ENCODE assay signal across 11 cellular contexts in the genomic region with DNA sequence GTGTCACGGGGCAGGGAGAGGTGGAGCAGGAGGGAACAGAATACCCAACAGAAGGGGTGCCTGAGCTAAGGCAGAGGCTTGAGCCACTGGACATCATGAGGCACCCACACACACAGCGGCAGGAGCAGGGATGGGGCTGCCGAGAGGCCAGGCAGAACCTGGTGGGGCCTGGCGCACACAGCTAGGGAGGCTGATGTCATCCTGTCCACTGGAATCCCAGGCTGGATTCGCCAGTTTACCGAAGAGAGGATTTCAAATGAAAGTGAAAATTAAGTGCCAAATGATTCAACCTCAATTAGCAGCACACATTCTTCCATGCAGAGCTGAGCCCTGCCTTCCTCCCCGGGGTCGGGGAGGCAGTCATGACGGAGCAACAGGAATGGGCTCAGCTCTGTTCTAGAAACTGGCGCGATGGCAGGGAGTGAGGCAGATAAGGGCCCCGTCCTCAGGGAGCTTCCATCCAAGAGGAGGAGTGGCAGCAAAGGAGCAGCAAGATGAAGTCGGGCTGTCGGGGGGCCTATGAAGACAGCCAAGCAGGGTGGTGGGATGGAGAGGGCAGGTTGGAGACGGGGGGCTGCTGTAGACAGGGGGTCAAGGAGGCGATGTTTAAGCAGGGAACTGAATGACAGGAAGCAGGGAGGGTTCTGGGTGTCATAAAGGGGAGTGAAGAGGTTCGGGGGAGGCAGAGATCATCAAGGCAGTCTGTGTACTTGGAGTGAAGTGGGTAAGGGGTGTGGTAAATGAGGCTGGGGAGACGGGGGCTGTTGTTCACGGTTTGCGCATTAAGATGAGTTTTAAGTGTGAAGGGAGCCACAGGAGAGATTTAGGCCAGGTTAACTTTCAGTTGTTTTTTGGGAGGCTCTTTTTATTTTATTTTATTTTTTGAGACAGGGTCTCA. TPM values are rescaled to one million over a fixed set of nuclear protein-coding genes. Genes with fewer than 3 reads are reported as not detected.
DNase-seq lines count a peak whose midpoint lies in the region; ATAC-seq and TF ChIP-seq lines count a peak whose summit lies in the region.
"Had no signal": no experiment of that assay in that cellular context is flagged by ENCODE, and none has a peak within 500 bp of the region (broad histone marks: within the 10 kb centered on the region; RNA-seq: fewer than 3 reads in every experiment).

No MANE protein-coding gene starts in this region.

- DNase-seq in activated T-cell treated with anti-CD3 and anti-CD28 coated beads, Interleukin-2, amount 50 U/mL, for 1 hour, result peak; percentile 34
- no peak for DNase-seq in activated T-cell treated with anti-CD3 and anti-CD28 coated beads for 4 hours
- no peak for DNase-seq in activated CD4-positive, alpha-beta memory T cell treated with anti-CD3 and anti-CD28 coated beads, Interleukin-2, amount 10 ng/mL, durations not matched to agents 7 days and 5 days
- peak; percentile 43 for DNase-seq in fibroblast of the aortic adventitia (ENCODE audit: low read depth)
- DNase-seq in SJCRH30, result no peak
- no peak for DNase-seq in SK-N-DZ (ENCODE audit: low spot score)
- DNase-seq: NCI-H2029 had no signal

- POLR2A ChIA-PET in activated CD4-positive, alpha-beta memory T cell treated with anti-CD3 and anti-CD28 coated beads, Interleukin-2, amount 10 ng/mL, durations not matched to agents 7 days and 5 days (lab: Charles Lee), result interaction anchor here (0.6 to 12.9 kb wide), 11 partner anchors 6 to 158 kb away, joined by 3 to 457 read pairs (median 6); a partner anchor contains a TSS

- H3K4me1 Mint-ChIP-seq in activated CD4-positive, alpha-beta memory T cell treated with anti-CD3 and anti-CD28 coated beads, Interleukin-2, amount 10 ng/mL, durations not matched to agents 7 days and 5 days, result peaks cover 91% of the 10 kb centered on the region
- peaks cover 98% of the 10 kb centered on the region for H3K4me1 Mint-ChIP-seq in stimulated activated memory B cell treated with anti-CD40 and anti-IgM and Interleukin-4, amounts not matched to agents 10 μg/mL and 1 μg/mL and 100 μg/mL, for 72 hours

- no peaks in the 10 kb centered on the region for H3K36me3 ChIP-seq in SJCRH30
- H3K36me3 ChIP-seq: vagina had no signal

- no peaks in the 10 kb centered on the region for H3K9me3 ChIP-seq in SJCRH30 (replicated peaks)
- H3K9me3 ChIP-seq: vagina had no signal

- H3K9me3 Mint-ChIP-seq in activated CD4-positive, alpha-beta memory T cell treated with anti-CD3 and anti-CD28 coated beads, Interleukin-2, amount 10 ng/mL, durations not matched to agents 7 days and 5 days, result no peaks in the 10 kb centered on the region
- H3K9me3 Mint-ChIP-seq in stimulated activated memory B cell treated with anti-CD40 and anti-IgM and Interleukin-4, amounts not matched to agents 10 μg/mL and 1 μg/mL and 100 μg/mL, for 72 hours, result no peaks in the 10 kb centered on the region

- no peak for TF ChIP-seq CTCF in fibroblast of the aortic adventitia (IDR thresholded peaks at IDR 0.05; ENCODE audit: insufficient read depth, low read length)

- CTCF ChIA-PET in activated CD4-positive, alpha-beta memory T cell treated with anti-CD3 and anti-CD28 coated beads, Interleukin-2, amount 10 ng/mL, durations not matched to agents 7 days and 5 days (lab: Charles Lee), result interaction anchor here (0.6 to 8.8 kb wide), 9 partner anchors 8 to 381 kb away, joined by 3 to 71 read pairs (median 3); a partner anchor contains a TSS

- H3K27ac Mint-ChIP-seq in activated CD4-positive, alpha-beta memory T cell treated with anti-CD3 and anti-CD28 coated beads, Interleukin-2, amount 10 ng/mL, durations not matched to agents 7 days and 5 days, result peak overlapping the region; percentile 97
- peak overlapping the region; percentile 91 for H3K27ac Mint-ChIP-seq in stimulated activated memory B cell treated with anti-CD40 and anti-IgM and Interleukin-4, amounts not matched to agents 10 μg/mL and 1 μg/mL and 100 μg/mL, for 72 hours

- no peaks in the 10 kb centered on the region for H3K4me1 ChIP-seq in SJCRH30
- H3K4me1 ChIP-seq: vagina had no signal

- H3K4me3 Mint-ChIP-seq in activated CD4-positive, alpha-beta memory T cell treated with anti-CD3 and anti-CD28 coated beads, Interleukin-2, amount 10 ng/mL, durations not matched to agents 7 days and 5 days, result peak overlapping the region; percentile 100
- H3K4me3 Mint-ChIP-seq in stimulated activated memory B cell treated with anti-CD40 and anti-IgM and Interleukin-4, amounts not matched to agents 10 μg/mL and 1 μg/mL and 100 μg/mL, for 72 hours, result peak overlapping the region; percentile 20

- no peak overlapping the region for H3K27ac ChIP-seq in SJCRH30
- H3K27ac ChIP-seq: vagina had no signal

- peaks cover 98% of the 10 kb centered on the region for H3K36me3 Mint-ChIP-seq in activated CD4-positive, alpha-beta memory T cell treated with anti-CD3 and anti-CD28 coated beads, Interleukin-2, amount 10 ng/mL, durations not matched to agents 7 days and 5 days (ENCODE audit: low read depth)
- peaks cover 73% of the 10 kb centered on the region for H3K36me3 Mint-ChIP-seq in stimulated activated memory B cell treated with anti-CD40 and anti-IgM and Interleukin-4, amounts not matched to agents 10 μg/mL and 1 μg/mL and 100 μg/mL, for 72 hours

- ATAC-seq in stimulated activated memory B cell treated with anti-CD40 and anti-IgM and Interleukin-4, amounts not matched to agents 10 μg/mL and 1 μg/mL and 100 μg/mL, for 72 hours, result no peak
- no peak for ATAC-seq in HG02571 (IDR thresholded peaks at IDR 0.05; ENCODE audit: unreplicated experiment)

- H3K27me3 ChIP-seq in SJCRH30, result peaks cover 9% of the 10 kb centered on the region; the same call in 1 of the 2 replicates
- H3K27me3 ChIP-seq: vagina had no signal

- no peak overlapping the region for H3K4me3 ChIP-seq in fibroblast of the aortic adventitia (ENCODE audit: low read depth, low read length)
- no peak overlapping the region for H3K4me3 ChIP-seq in SJCRH30
- H3K4me3 ChIP-seq: vagina had no signal

- no peaks in the 10 kb centered on the region for H3K27me3 Mint-ChIP-seq in activated CD4-positive, alpha-beta memory T cell treated with anti-CD3 and anti-CD28 coated beads, Interleukin-2, amount 10 ng/mL, durations not matched to agents 7 days and 5 days
- H3K27me3 Mint-ChIP-seq in stimulated activated memory B cell treated with anti-CD40 and anti-IgM and Interleukin-4, amounts not matched to agents 10 μg/mL and 1 μg/mL and 100 μg/mL, for 72 hours, result no peaks in the 10 kb centered on the region

RNA-seq across cellular contexts. Expression of a gene that starts 6.4 kb away (rescaled TPM):
- 1,000 to 10,000 TPM in 1 of 2 experiments, 100 to 1,000 TPM in 1; 984 to 1,005 TPM for total RNA-seq in activated CD4-positive, alpha-beta memory T cell treated with anti-CD3 and anti-CD28 coated beads, Interleukin-2, amount 10 ng/mL, durations not matched to agents 7 days and 5 days
- total RNA-seq in fibroblast of the aortic adventitia (ENCODE audit: low replicate concordance), result 5.6 and 14.4 TPM in 2 replicates
- total RNA-seq in SJCRH30 (2014; rRNA removed; shearing (Covaris generic)), result not detected in 2 replicates
- 0.44 and 0.71 TPM in 2 replicates for polyA plus RNA-seq in SK-N-DZ (2014; cell fraction: cytosol; rRNA removed)
- polyA plus RNA-seq in SK-N-DZ (2014; cell fraction: nucleus; rRNA removed), result not detected in 2 replicates

RNA-seq across cellular contexts. Expression of a gene that starts 25.3 kb away (rescaled TPM):
- total RNA-seq in activated CD4-positive, alpha-beta memory T cell treated with anti-CD3 and anti-CD28 coated beads, Interleukin-2, amount 10 ng/mL, durations not matched to agents 7 days and 5 days, result 1 to 10 TPM; 3.4 to 3.9 TPM
- 0.41 TPM in 1 of 2 replicates, not detected in the other for total RNA-seq in fibroblast of the aortic adventitia (ENCODE audit: low replicate concordance)
- not detected in 2 replicates for total RNA-seq in SJCRH30 (2014; rRNA removed; shearing (Covaris generic))
- polyA plus RNA-seq in SK-N-DZ (2014; cell fraction: cytosol; rRNA removed), result 0.05 and 0.08 TPM in 2 replicates
- polyA plus RNA-seq in SK-N-DZ (2014; cell fraction: nucleus; rRNA removed), result 0.03 TPM in 1 of 2 replicates, not detected in the other
- total RNA-seq: dermis microvascular lymphatic vessel endothelial cell, vagina had no signal

RNA-seq across cellular contexts. Expression of a gene that starts 44.7 kb away (rescaled TPM):
- 100 to 1,000 TPM; 114 to 126 TPM for total RNA-seq in activated CD4-positive, alpha-beta memory T cell treated with anti-CD3 and anti-CD28 coated beads, Interleukin-2, amount 10 ng/mL, durations not matched to agents 7 days and 5 days
- 0.25 and 0.72 TPM in 2 replicates for total RNA-seq in fibroblast of the aortic adventitia (ENCODE audit: low replicate concordance)
- not detected in 2 replicates for total RNA-seq in SJCRH30 (2014; rRNA removed; shearing (Covaris generic))
- not detected in 2 replicates for polyA plus RNA-seq in SK-N-DZ (2014; cell fraction: cytosol; rRNA removed)
- polyA plus RNA-seq in SK-N-DZ (2014; cell fraction: nucleus; rRNA removed), result not detected in 2 replicates

RNA-seq across cellular contexts. Expression of a gene that starts 49.6 kb away (rescaled TPM):
- 10 to 100 TPM; 10.2 to 10.3 TPM for total RNA-seq in activated CD4-positive, alpha-beta memory T cell treated with anti-CD3 and anti-CD28 coated beads, Interleukin-2, amount 10 ng/mL, durations not matched to agents 7 days and 5 days
- 4.2 and 4.6 TPM in 2 replicates for total RNA-seq in fibroblast of the aortic adventitia (ENCODE audit: low replicate concordance)
- 0.08 TPM in 1 of 2 replicates, not detected in the other for total RNA-seq in SJCRH30 (2014; rRNA removed; shearing (Covaris generic))
- polyA plus RNA-seq in SK-N-DZ (2014; cell fraction: cytosol; rRNA removed), result 1.0 and 1.8 TPM in 2 replicates
- 2.6 and 4.0 TPM in 2 replicates for polyA plus RNA-seq in SK-N-DZ (2014; cell fraction: nucleus; rRNA removed)

Comparison
In these comparisons a context has a peak if more than half of its experiments do, and no peak if none do; other contexts are left out.
1. DNase-seq: peak in activated T-cell treated with anti-CD3 and anti-CD28 coated beads, Interleukin-2, amount 50 U/mL, for 1 hour (single experiment) and fibroblast of the aortic adventitia (single experiment); none in activated T-cell treated with anti-CD3 and anti-CD28 coated beads for 4 hours (single experiment), activated CD4-positive, alpha-beta memory T cell treated with anti-CD3 and anti-CD28 coated beads, Interleukin-2, amount 10 ng/mL, durations not matched to agents 7 days and 5 days (single experiment), SJCRH30 (0 of 2) and SK-N-DZ (single experiment).
2. RNA of a gene that starts 6.4 kb away (total RNA-seq): 984 to 1,005 TPM in activated CD4-positive, alpha-beta memory T cell treated with anti-CD3 and anti-CD28 coated beads, Interleukin-2, amount 10 ng/mL, durations not matched to agents 7 days and 5 days; 5.6 to 14.4 TPM in fibroblast of the aortic adventitia and not detected in SJCRH30; every median in the first group is over 10 times any median in the second.
3. RNA of a gene that starts 44.7 kb away (total RNA-seq): 114 to 126 TPM in activated CD4-positive, alpha-beta memory T cell treated with anti-CD3 and anti-CD28 coated beads, Interleukin-2, amount 10 ng/mL, durations not matched to agents 7 days and 5 days; 0.25 to 0.72 TPM in fibroblast of the aortic adventitia and not detected in SJCRH30; every median in the first group is over 10 times any median in the second.